Comparison of ENCODE assay signal across 18 cellular contexts in the genomic region with DNA sequence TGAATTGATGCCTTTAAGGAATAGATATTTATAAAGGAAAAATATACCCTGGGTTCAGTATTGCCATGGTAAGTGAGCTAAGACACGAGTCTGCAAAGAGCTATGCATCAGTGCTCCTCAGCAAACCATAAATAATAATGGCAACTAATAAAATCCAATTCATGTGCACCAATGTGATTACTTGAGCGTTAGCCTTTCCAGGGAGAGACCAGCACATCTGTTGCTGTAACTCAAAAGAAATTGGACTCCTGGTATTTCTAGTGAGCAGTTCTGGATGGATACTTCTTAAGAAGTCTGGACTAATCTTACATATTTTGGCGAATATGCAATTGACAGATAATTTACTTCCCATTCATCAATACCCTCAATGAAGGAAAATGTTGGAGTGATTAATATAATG.
"Had no signal": no experiment of that assay in that cellular context is flagged by ENCODE, and none has a peak within 500 bp of the region (broad histone marks: within the 10 kb centered on the region; RNA-seq: fewer than 3 reads in every experiment).

No MANE protein-coding gene starts in this region.

- H3K27ac ChIP-seq: adrenal gland, hepatocyte, left ventricle myocardium inferior, right atrium auricular region, skin epidermis, tibial nerve, uterus had no signal

- DNase-seq: activated CD4-positive, alpha-beta memory T cell treated with anti-CD3 and anti-CD28 coated beads, Interleukin-2, amount 10 ng/mL, durations not matched to agents 7 days and 5 days; activated effector memory CD4-positive, alpha-beta T cell treated with anti-CD3 and anti-CD28 coated beads, Interleukin-2, amount 50 U/mL, for 16 hours; activated T-cell treated with anti-CD3 and anti-CD28 coated beads, Interleukin-2, amount 50 U/mL, for 24 hours; adrenal gland; caudate nucleus; kidney; left ventricle myocardium inferior; nucleus accumbens; posterior cingulate gyrus; stimulated activated CD4-positive, alpha-beta T cell treated with anti-CD3 and anti-CD28 coated beads, Interleukin-4, amount 100 ng/mL, for 24 hours; stimulated activated naive CD4-positive, alpha-beta T cell; substantia nigra; T1000; uterus had no signal

- H3K36me3 ChIP-seq: adrenal gland, left ventricle myocardium inferior, right atrium auricular region, tibial nerve, uterus had no signal

- H3K4me3 ChIP-seq: adrenal gland, hepatocyte, left ventricle myocardium inferior, right atrium auricular region, skin epidermis, tibial nerve, uterus had no signal

- H3K4me1 ChIP-seq: adrenal gland, left ventricle myocardium inferior, right atrium auricular region, tibial nerve, uterus had no signal

- H3K27me3 ChIP-seq: adrenal gland, hepatocyte, right atrium auricular region, tibial nerve, uterus had no signal

- H3K9me3 ChIP-seq: adrenal gland, right atrium auricular region, tibial nerve, uterus had no signal
